8 cellular contexts compared by ENCODE assay signal in genomic region chr9:15135167-15135792, GRCh38.
DNase-seq lines count a peak whose midpoint lies in the region; ATAC-seq and TF ChIP-seq lines count a peak whose summit lies in the region.

No MANE protein-coding gene starts in this region.

- no peak for TF ChIP-seq EP300 in Ishikawa (IDR thresholded peaks at IDR 0.05; ENCODE audit: borderline replicate concordance)

- peak overlapping the region; percentile 96 for H2AFZ ChIP-seq in PC-3 (ENCODE audit: low read length)

- no peaks in the 10 kb centered on the region for H3K36me3 Mint-ChIP-seq in activated T-helper 17 cell treated with anti-CD3 and anti-CD28 coated beads, Interleukin-2, amount 50 U/mL, for 72 hours (ENCODE audit: low read depth)

- H3K4me1 ChIP-seq in ES-I3 (ENCODE audit: insufficient read depth, low read length) (0 out of 2 replicates have a peak, but pooled peaks cover 6% of the 10 kb centered on the region), PC-3 (ENCODE audit: insufficient read depth, low read length) (no peaks in the 10 kb centered on the region)

- no peaks in the 10 kb centered on the region for H3K9me2 ChIP-seq in PC-3 (replicated peaks; ENCODE audit: low read length)

- TF ChIP-seq CTCF in PC-3 (conservative IDR thresholded peaks at IDR 0.05; ENCODE audit: low read depth, low read length): peak; percentile 81

- peak; percentile 89 for TF ChIP-seq RAD21 in Ishikawa (IDR thresholded peaks at IDR 0.05; ENCODE audit: low read depth)

- no peaks in the 10 kb centered on the region for H3K79me2 ChIP-seq in PC-3 (ENCODE audit: low read length)

- H3K9me3 Mint-ChIP-seq in activated T-helper 17 cell treated with anti-CD3 and anti-CD28 coated beads, Interleukin-2, amount 50 U/mL, for 72 hours: no peaks in the 10 kb centered on the region

- peak overlapping the region; percentile 5 for H3K4me3 Mint-ChIP-seq in activated T-helper 17 cell treated with anti-CD3 and anti-CD28 coated beads, Interleukin-2, amount 50 U/mL, for 72 hours

- H3K9me3 ChIP-seq in ES-I3 (ENCODE audit: control insufficient read depth, insufficient read depth, low read length): no peaks in the 10 kb centered on the region
- no peaks in the 10 kb centered on the region for H3K9me3 ChIP-seq in PC-3 (ENCODE audit: low read length)

- H3K4me1 Mint-ChIP-seq in activated T-helper 17 cell treated with anti-CD3 and anti-CD28 coated beads, Interleukin-2, amount 50 U/mL, for 72 hours: peaks cover 6% of the 10 kb centered on the region

- no peak overlapping the region for H3K27ac Mint-ChIP-seq in activated T-helper 17 cell treated with anti-CD3 and anti-CD28 coated beads, Interleukin-2, amount 50 U/mL, for 72 hours

- H3F3A ChIP-seq in PC-3 (ENCODE audit: low read length, unreplicated experiment): no peaks in the 10 kb centered on the region

- ATAC-seq in GM21723 (IDR thresholded peaks at IDR 0.05; ENCODE audit: unreplicated experiment) (peak; percentile 93), PC-3 (peak; percentile 83)
- peak; percentile 69 for ATAC-seq in activated T-helper 17 cell treated with anti-CD3 and anti-CD28 coated beads, Interleukin-2, amount 50 U/mL, for 72 hours (replicated peaks)

- H3K27me3 ChIP-seq in PC-3 (ENCODE audit: low read length): no peaks in the 10 kb centered on the region

- peak overlapping the region; percentile 61 for H3K4me3 ChIP-seq in PC-3 (ENCODE audit: low read length)

- H3K4me2 ChIP-seq in PC-3 (ENCODE audit: low read length): peak overlapping the region; percentile 82

- intact Hi-C loops in PC-3 (cut with micrococcal nuclease): loop anchor here (1.0 to 2.0 kb wide), 2 partner anchors 30 to 246 kb away; no protein-coding TSS in a partner anchor

- CTCF ChIA-PET in PC-3 (lab: Charles Lee): interaction anchor here (0.6 to 1.1 kb wide), 4 partner anchors 31 to 514 kb away, joined by 3 to 9 read pairs (median 5); partner anchors contain the start of gene ZDHHC21

- DNase-seq in PC-3: peak; percentile 79
- peak; percentile 62 for DNase-seq in foreskin melanocyte
- peak; percentile 44 for DNase-seq in non-pigmented ciliary epithelial cell (ENCODE audit: low read depth)
- DNase-seq in mesenteric fat pad (ENCODE audit: low spot score): no peak

- no peaks in the 10 kb centered on the region for H3K27me3 Mint-ChIP-seq in activated T-helper 17 cell treated with anti-CD3 and anti-CD28 coated beads, Interleukin-2, amount 50 U/mL, for 72 hours

- BruUV-seq in PC-3 (replicated peaks; lab: Mats Ljungman, UMichigan): no TSS peak

- peak overlapping the region; percentile 4; the same call in 1 of the 2 replicates for H3K9ac ChIP-seq in ES-I3 (ENCODE audit: low read depth, low read length)
- H3K9ac ChIP-seq in PC-3 (ENCODE audit: low read length): no peak overlapping the region

- H3K27ac ChIP-seq in PC-3 (ENCODE audit: low read length): no peak overlapping the region

- H4K20me1 ChIP-seq in PC-3 (ENCODE audit: low read length): no peaks in the 10 kb centered on the region

- H3K36me3 ChIP-seq in ES-I3 (ENCODE audit: insufficient read depth, low read length): no peaks in the 10 kb centered on the region
- H3K36me3 ChIP-seq in PC-3 (ENCODE audit: low read depth, low read length): no peaks in the 10 kb centered on the region

- POLR2A ChIA-PET in PC-3 (lab: Charles Lee; ENCODE audit: unreplicated experiment): no interaction called here

TF ChIP-seq in Ishikawa, 13 proteins besides CTCF, POLR2A, EP300 and RAD21:
- no peak for TF ChIP-seq CEBPB (IDR thresholded peaks at IDR 0.05)
- no peak for TF ChIP-seq TCF12 (IDR thresholded peaks at IDR 0.05; ENCODE audit: low read depth)
- peak; percentile 62 for TF ChIP-seq TEAD4 (IDR thresholded peaks at IDR 0.05)
- TF ChIP-seq, protein P1, sequence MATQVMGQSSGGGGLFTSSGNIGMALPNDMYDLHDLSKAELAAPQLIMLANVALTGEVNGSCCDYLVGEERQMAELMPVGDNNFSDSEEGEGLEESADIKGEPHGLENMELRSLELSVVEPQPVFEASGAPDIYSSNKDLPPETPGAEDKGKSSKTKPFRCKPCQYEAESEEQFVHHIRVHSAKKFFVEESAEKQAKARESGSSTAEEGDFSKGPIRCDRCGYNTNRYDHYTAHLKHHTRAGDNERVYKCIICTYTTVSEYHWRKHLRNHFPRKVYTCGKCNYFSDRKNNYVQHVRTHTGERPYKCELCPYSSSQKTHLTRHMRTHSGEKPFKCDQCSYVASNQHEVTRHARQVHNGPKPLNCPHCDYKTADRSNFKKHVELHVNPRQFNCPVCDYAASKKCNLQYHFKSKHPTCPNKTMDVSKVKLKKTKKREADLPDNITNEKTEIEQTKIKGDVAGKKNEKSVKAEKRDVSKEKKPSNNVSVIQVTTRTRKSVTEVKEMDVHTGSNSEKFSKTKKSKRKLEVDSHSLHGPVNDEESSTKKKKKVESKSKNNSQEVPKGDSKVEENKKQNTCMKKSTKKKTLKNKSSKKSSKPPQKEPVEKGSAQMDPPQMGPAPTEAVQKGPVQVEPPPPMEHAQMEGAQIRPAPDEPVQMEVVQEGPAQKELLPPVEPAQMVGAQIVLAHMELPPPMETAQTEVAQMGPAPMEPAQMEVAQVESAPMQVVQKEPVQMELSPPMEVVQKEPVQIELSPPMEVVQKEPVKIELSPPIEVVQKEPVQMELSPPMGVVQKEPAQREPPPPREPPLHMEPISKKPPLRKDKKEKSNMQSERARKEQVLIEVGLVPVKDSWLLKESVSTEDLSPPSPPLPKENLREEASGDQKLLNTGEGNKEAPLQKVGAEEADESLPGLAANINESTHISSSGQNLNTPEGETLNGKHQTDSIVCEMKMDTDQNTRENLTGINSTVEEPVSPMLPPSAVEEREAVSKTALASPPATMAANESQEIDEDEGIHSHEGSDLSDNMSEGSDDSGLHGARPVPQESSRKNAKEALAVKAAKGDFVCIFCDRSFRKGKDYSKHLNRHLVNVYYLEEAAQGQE (IDR thresholded peaks at IDR 0.05; ENCODE audit: low read depth): no peak
- TF ChIP-seq EGR1 (IDR thresholded peaks at IDR 0.05): no peak
- TF ChIP-seq, protein P2, sequence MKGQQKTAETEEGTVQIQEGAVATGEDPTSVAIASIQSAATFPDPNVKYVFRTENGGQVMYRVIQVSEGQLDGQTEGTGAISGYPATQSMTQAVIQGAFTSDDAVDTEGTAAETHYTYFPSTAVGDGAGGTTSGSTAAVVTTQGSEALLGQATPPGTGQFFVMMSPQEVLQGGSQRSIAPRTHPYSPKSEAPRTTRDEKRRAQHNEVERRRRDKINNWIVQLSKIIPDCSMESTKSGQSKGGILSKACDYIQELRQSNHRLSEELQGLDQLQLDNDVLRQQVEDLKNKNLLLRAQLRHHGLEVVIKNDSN (IDR thresholded peaks at IDR 0.05): no peak
- TF ChIP-seq MAX (IDR thresholded peaks at IDR 0.05): no peak
- TF ChIP-seq YY1 (IDR thresholded peaks at IDR 0.05; ENCODE audit: low read depth): no peak
